Comparison of ENCODE assay signal across 13 cellular contexts in genomic region chr2:3626118-3626816, GRCh38. TPM values are rescaled to one million over a fixed set of nuclear protein-coding genes. Genes with fewer than 3 reads are reported as not detected.
DNase-seq lines count a peak whose midpoint lies in the region; ATAC-seq and TF ChIP-seq lines count a peak whose summit lies in the region.
"Had no signal": no experiment of that assay in that cellular context is flagged by ENCODE, and none has a peak within 500 bp of the region (broad histone marks: within the 10 kb centered on the region; RNA-seq: fewer than 3 reads in every experiment).

No MANE protein-coding gene starts in this region.

- no peaks in the 10 kb centered on the region for H3K4me1 ChIP-seq in hepatocyte (ENCODE audit: insufficient read depth)
- H3K4me1 ChIP-seq: left lung had no signal

- H4K20me1 ChIP-seq in hepatocyte (ENCODE audit: insufficient read depth, poor library complexity, severe bottlenecking): no peaks in the 10 kb centered on the region

- H3K79me2 ChIP-seq in hepatocyte: no peaks in the 10 kb centered on the region

- peak overlapping the region; percentile 58 for H3K27ac ChIP-seq in hepatocyte
- H3K27ac ChIP-seq: KMS-11, SK-N-MC, VCaP had no signal

- no peak for ATAC-seq in GM19328 (IDR thresholded peaks at IDR 0.05; ENCODE audit: unreplicated experiment)
- no peak for ATAC-seq in HG03175 (IDR thresholded peaks at IDR 0.05; ENCODE audit: unreplicated experiment)
- ATAC-seq: left lung had no signal

- no peaks in the 10 kb centered on the region for H3K9me2 ChIP-seq in hepatocyte (replicated peaks; ENCODE audit: insufficient read depth)

- H3K4me3 ChIP-seq in H7 (ENCODE audit: insufficient read depth, low read depth, low read length) (no peak overlapping the region), choroid plexus epithelial cell (ENCODE audit: low read depth, low read length) (no peak overlapping the region), hepatocyte (no peak overlapping the region)
- H3K4me3 ChIP-seq: left lung, SK-N-MC had no signal

- 75% methylated on average over 12 of the region's 12 CpGs for whole genome bisulfite sequencing in hepatocyte (ENCODE audit: low lambda C conversion rate, missing lambda C conversion rate)

- no peak overlapping the region for H3K4me2 ChIP-seq in hepatocyte
- H3K4me2 ChIP-seq: KMS-11 had no signal

- TF ChIP-seq CTCF in choroid plexus epithelial cell (conservative IDR thresholded peaks at IDR 0.05; ENCODE audit: low read depth, low read length) (no peak), hepatocyte (IDR thresholded peaks at IDR 0.05; ENCODE audit: poor library complexity) (no peak)

- DNase-seq in H7 (peak; percentile 32), choroid plexus epithelial cell (ENCODE audit: low read depth) (peak; percentile 92), hepatocyte (ENCODE audit: low spot score) (no peak), pulmonary artery endothelial cell (ENCODE audit: low read depth, low spot score) (peak; percentile 44), midbrain (lab: John Stamatoyannopoulos, UW) (no peak), NCI-H345 (lab: John Stamatoyannopoulos, UW) (no peak)
- DNase-seq: NCI-H187 treated with DMSO at 0.1 percent for 48 hours had no signal

- H3K9me3 ChIP-seq in hepatocyte (ENCODE audit: low read depth): no peaks in the 10 kb centered on the region
- H3K9me3 ChIP-seq: left lung had no signal

- H2AFZ ChIP-seq in hepatocyte: no peak overlapping the region

- no peaks in the 10 kb centered on the region for H3K36me3 ChIP-seq in H7 (replicated peaks; ENCODE audit: control insufficient read depth, insufficient read depth, low read length)
- H3K36me3 ChIP-seq in hepatocyte (replicated peaks; ENCODE audit: insufficient read depth, low read depth): no peaks in the 10 kb centered on the region
- H3K36me3 ChIP-seq: left lung had no signal

- H3K27me3 ChIP-seq in H7 (ENCODE audit: control insufficient read depth, insufficient read depth, low read length): no peaks in the 10 kb centered on the region
- H3K27me3 ChIP-seq in hepatocyte: no peaks in the 10 kb centered on the region
- H3K27me3 ChIP-seq: left lung had no signal

RNA-seq across cellular contexts. Expression of gene COLEC11, which starts 31.4 kb away (rescaled TPM):
- total RNA-seq in H7 (2014; rRNA removed; shearing (Covaris generic)): 0.07 TPM in 1 of 2 replicates, not detected in the other
- total RNA-seq in hepatocyte (22.6 TPM in 2 replicates), pulmonary artery endothelial cell (0.13 and 0.35 TPM in 2 replicates)
- polyA plus RNA-seq in hepatocyte: 20.9 and 21.5 TPM in 2 replicates

RNA-seq across cellular contexts. Expression of gene ALLC, which starts 31.7 kb away (rescaled TPM):
- total RNA-seq in H7 (2014; rRNA removed; shearing (Covaris generic)): not detected in 2 replicates
- not detected in 2 replicates for total RNA-seq in hepatocyte
- not detected in 2 replicates for polyA plus RNA-seq in hepatocyte
- not detected in 2 replicates for total RNA-seq in pulmonary artery endothelial cell
- total RNA-seq: left lung had no signal

RNA-seq across cellular contexts. Expression of gene RPS7, which starts 51.2 kb away (rescaled TPM):
- total RNA-seq in H7 (2014; rRNA removed; shearing (Covaris generic)): 2,082 and 2,647 TPM in 2 replicates
- total RNA-seq in hepatocyte (3,340 and 3,712 TPM in 2 replicates), pulmonary artery endothelial cell (1,253 and 1,794 TPM in 2 replicates)
- polyA plus RNA-seq in hepatocyte: 400 and 446 TPM in 2 replicates

Comparison
In these comparisons a context has a peak if more than half of its experiments do, and no peak if none do; other contexts are left out.
1. DNase-seq: peak in H7 (single experiment), choroid plexus epithelial cell (single experiment) and pulmonary artery endothelial cell (single experiment); none in hepatocyte (single experiment), midbrain (single experiment) and NCI-H345 (single experiment).
2. RNA of gene COLEC11, which starts 31.4 kb away (total RNA-seq): 22.6 TPM in hepatocyte; 0.13 to 0.35 TPM in pulmonary artery endothelial cell and 0.07 TPM in H7; every median in the first group is over 10 times any median in the second.